In genomic region chr4:94905511-94905910, GRCh38 we compare ENCODE assay signal across 3 cellular contexts.
"Had no signal": no experiment of that assay in that cellular context is flagged by ENCODE, and none has a peak within 500 bp of the region (broad histone marks: within the 10 kb centered on the region; RNA-seq: fewer than 3 reads in every experiment).

No MANE protein-coding gene starts in this region.

- H3K4me3 ChIP-seq: GM12878 had no signal

- ATAC-seq: GM12878 had no signal

- DNase-seq: GDM1, GF-D8 had no signal
